In the genomic region with DNA sequence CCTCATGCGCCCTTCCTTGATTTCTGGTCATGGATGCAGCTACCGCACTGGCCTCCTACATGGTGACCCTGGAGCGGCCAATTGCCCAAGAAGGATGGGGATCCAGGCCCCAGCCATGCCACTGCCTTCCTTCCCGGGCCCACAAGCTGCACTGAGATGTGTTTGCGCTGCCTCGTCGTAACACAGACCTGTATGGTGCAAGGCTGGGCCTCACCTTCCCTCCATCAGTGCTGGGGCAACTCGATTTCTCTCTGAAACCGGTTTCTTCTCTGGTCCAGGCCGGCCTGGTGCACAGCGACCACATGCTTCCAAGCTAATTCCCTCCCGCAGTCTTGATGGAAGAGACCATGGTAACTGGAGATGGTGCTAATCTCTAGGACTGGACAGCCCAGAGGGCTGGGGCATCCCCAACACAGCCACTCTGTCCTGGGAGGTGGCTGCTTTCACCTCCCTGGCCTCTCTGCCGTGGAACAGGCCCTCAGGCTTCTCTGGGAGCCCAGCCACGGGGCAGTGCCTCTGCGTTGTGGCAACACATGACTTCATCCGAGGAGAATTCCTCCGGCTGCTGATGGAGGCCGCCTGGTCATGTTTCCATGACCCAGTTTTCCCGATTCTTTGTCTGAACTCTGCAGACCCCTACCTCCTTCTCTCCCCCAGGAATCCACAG, we compare ENCODE assay signal across 15 cellular contexts.
DNase-seq lines count a peak whose midpoint lies in the region; ATAC-seq and TF ChIP-seq lines count a peak whose summit lies in the region.
"Had no signal": no experiment of that assay in that cellular context is flagged by ENCODE, and none has a peak within 500 bp of the region (broad histone marks: within the 10 kb centered on the region; RNA-seq: fewer than 3 reads in every experiment).

No MANE protein-coding gene starts in this region.

- peak overlapping the region in 7 of 12 donors; percentile 3 to 52 (median 26) for H3K27ac ChIP-seq in heart left ventricle
- H3K27ac ChIP-seq in psoas muscle: peak overlapping the region; percentile 77
- no peak overlapping the region for H3K27ac ChIP-seq in mammary epithelial cell (ENCODE audit: insufficient read depth, low read depth, low read length)
- H3K27ac ChIP-seq: BLaER1 had no signal

- peaks cover 24% of the 10 kb centered on the region for H3K4me1 ChIP-seq in adipocyte (ENCODE audit: control insufficient read depth, insufficient read depth, low read length)
- H3K4me1 ChIP-seq in heart left ventricle: peaks cover 0 to 29% (median 15%) of the 10 kb centered on the region in 12 donors
- H3K4me1 ChIP-seq in psoas muscle: peaks cover 34% of the 10 kb centered on the region
- peaks cover 12% of the 10 kb centered on the region for H3K4me1 ChIP-seq in mammary epithelial cell (ENCODE audit: insufficient read depth, low read length)

- no peaks in the 10 kb centered on the region for H4K20me1 ChIP-seq in mammary epithelial cell (ENCODE audit: insufficient read depth, low read length)
- H4K20me1 ChIP-seq: BLaER1 had no signal

- 68 to 74% (median 71%) methylated on average over 18 to 19 of the region's 19 CpGs for WGBS in heart left ventricle, 4 donors
- WGBS in psoas muscle, 3 donors: 45 to 47% (median 46%) methylated on average over 19 of the region's 19 CpGs
- 76% methylated on average over 19 of the region's 19 CpGs for WGBS in mammary epithelial cell (ENCODE audit: low coverage, missing lambda C conversion rate)

- peak; percentile 68 to 83 (median 71) for ATAC-seq in heart left ventricle
- ATAC-seq in psoas muscle: peak; percentile 94 to 98 (median 98)
- ATAC-seq: left lung had no signal

- H3K9ac ChIP-seq in adipocyte (ENCODE audit: low read length): peak overlapping the region; percentile 5
- no peak overlapping the region for H3K9ac ChIP-seq in mammary epithelial cell (ENCODE audit: insufficient read depth, low read length)
- H3K9ac ChIP-seq: BLaER1 had no signal

- intact Hi-C loops in heart left ventricle (cut with DNase I) (no loop called here), psoas muscle (cut with DNase I) (no loop called here), mammary epithelial cell (cut with micrococcal nuclease) (no loop called here)

- no TSS peak for BruUV-seq in mammary epithelial cell (replicated peaks; lab: Mats Ljungman, UMichigan)

- H3K9me3 ChIP-seq in adipocyte (ENCODE audit: control insufficient read depth, low read length) (no peaks in the 10 kb centered on the region), heart left ventricle (no peaks in the 10 kb centered on the region), psoas muscle (no peaks in the 10 kb centered on the region), mammary epithelial cell (replicated peaks; ENCODE audit: insufficient read depth, low read length) (no peaks in the 10 kb centered on the region)
- H3K9me3 ChIP-seq: BLaER1, left lung had no signal

- dilution Hi-C loops in mammary epithelial cell (cut with HindIII; ENCODE audit: low sequenced_read_pairs): no loop called here

- TF ChIP-seq CTCF in heart left ventricle (IDR thresholded peaks at IDR 0.05) (no peak), psoas muscle (IDR thresholded peaks at IDR 0.05) (no peak), mammary epithelial cell (conservative IDR thresholded peaks at IDR 0.05 in 1 of 2, IDR thresholded peaks at IDR 0.05 in 1 of 2; ENCODE audit: extremely low read depth in 1 of 2, insufficient read depth in 1 of 2, low read depth in 1 of 2, low read length in 2 of 2) (no peak)

- no peaks in the 10 kb centered on the region for H3K27me3 ChIP-seq in adipocyte (replicated peaks; ENCODE audit: control insufficient read depth, insufficient read depth, low read length)
- no peaks in the 10 kb centered on the region for H3K27me3 ChIP-seq in heart left ventricle
- no peaks in the 10 kb centered on the region for H3K27me3 ChIP-seq in psoas muscle (ENCODE audit: insufficient read depth in 3 of 3, low read length in 2 of 3)
- no peaks in the 10 kb centered on the region for H3K27me3 ChIP-seq in mammary epithelial cell (ENCODE audit: insufficient read depth, low read length)
- H3K27me3 ChIP-seq: BLaER1 had no signal

- H3K79me2 ChIP-seq in mammary epithelial cell (ENCODE audit: insufficient read depth, low read length): no peaks in the 10 kb centered on the region

- no peak overlapping the region for H3K4me3 ChIP-seq in adipocyte (ENCODE audit: low read length)
- H3K4me3 ChIP-seq in heart left ventricle: no peak overlapping the region
- peak overlapping the region; percentile 19 for H3K4me3 ChIP-seq in psoas muscle
- no peak overlapping the region for H3K4me3 ChIP-seq in mammary epithelial cell (replicated peaks in 1 of 3; ENCODE audit: insufficient read depth in 1 of 3, low read depth in 2 of 3, low read length in 3 of 3)
- H3K4me3 ChIP-seq: BLaER1, left lung had no signal

- in situ Hi-C loops in Caki2 (cut with HindIII; ENCODE audit: low pct_unique_long_range_greater_than_20kb, low sequenced_read_pairs): no loop called here
- in situ Hi-C loops in mammary epithelial cell (cut with MboI; ENCODE audit: low sequenced_read_pairs in 2 of 2): no loop called here

- H3K36me3 ChIP-seq in adipocyte (ENCODE audit: control insufficient read depth, insufficient read depth, low read length, severe bottlenecking) (no peaks in the 10 kb centered on the region), heart left ventricle (no peaks in the 10 kb centered on the region), psoas muscle (ENCODE audit: insufficient read depth in 1 of 2, low read depth in 1 of 2) (no peaks in the 10 kb centered on the region), mammary epithelial cell (ENCODE audit: insufficient read depth, low read length) (no peaks in the 10 kb centered on the region)
- H3K36me3 ChIP-seq: BLaER1, left lung had no signal

- no peak for TF ChIP-seq POLR2A in heart left ventricle (IDR thresholded peaks at IDR 0.05)

- DNase-seq in Caki2 (ENCODE audit: low read depth) (peak; percentile 61), adipocyte (ENCODE audit: low read depth) (peak; percentile 96), heart left ventricle (peak in 4 of 5 donors; percentile 37 to 73 (median 60)), psoas muscle (peak; percentile 74 to 92), HPDE6-E6E7 (ENCODE audit: extremely low spot score) (no peak), COR-L47 (lab: John Stamatoyannopoulos, UW) (no peak), NCI-H146 treated with DMSO at 0.1 percent for 48 hours (lab: John Stamatoyannopoulos, UW; ENCODE audit: unreplicated experiment) (no peak), mammary epithelial cell (no peak)
- DNase-seq: activated CD4-positive, alpha-beta T cell treated with anti-CD3 and anti-CD28 coated beads for 1 hour; effector memory CD4-positive, alpha-beta T cell; NCI-H226; SHP77 treated with DMSO at 0.1 percent for 48 hours; stimulated activated CD8-positive, alpha-beta memory T cell treated with anti-CD3 and anti-CD28 coated beads, Interleukin-4, amount 100 ng/mL, for 48 hours had no signal

- CTCF ChIA-PET in mammary epithelial cell (lab: Charles Lee; ENCODE audit: low non-redundant PET): no interaction called here

- H3K4me2 ChIP-seq in mammary epithelial cell (ENCODE audit: insufficient read depth, low read depth, low read length): no peak overlapping the region
- H3K4me2 ChIP-seq: BLaER1 had no signal

- no peak overlapping the region for H2AFZ ChIP-seq in mammary epithelial cell (ENCODE audit: low read depth, low read length)

Comparison
In these comparisons a context has a peak if more than half of its experiments do, and no peak if none do; other contexts are left out.
1. DNase-seq: peak in Caki2 (single experiment), adipocyte (single experiment), heart left ventricle (4 of 5) and psoas muscle (2 of 2); none in HPDE6-E6E7 (single experiment), COR-L47 (single experiment), NCI-H146 treated with DMSO at 0.1 percent for 48 hours (single experiment) and mammary epithelial cell (single experiment).